17 cellular contexts compared by ENCODE assay signal in the genomic region with DNA sequence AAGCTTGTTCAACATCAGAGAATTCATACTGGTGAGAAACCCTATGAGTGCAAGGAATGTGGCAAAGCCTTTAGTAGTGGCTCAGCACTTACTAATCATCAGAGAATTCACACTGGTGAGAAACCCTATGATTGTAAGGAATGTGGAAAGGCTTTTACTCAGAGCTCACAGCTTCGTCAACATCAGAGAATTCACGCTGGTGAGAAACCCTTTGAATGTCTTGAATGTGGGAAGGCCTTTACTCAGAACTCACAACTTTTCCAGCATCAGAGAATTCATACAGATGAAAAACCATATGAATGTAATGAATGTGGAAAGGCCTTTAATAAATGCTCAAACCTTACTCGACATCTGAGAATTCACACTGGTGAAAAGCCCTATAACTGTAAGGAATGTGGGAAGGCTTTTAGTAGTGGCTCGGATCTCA. TPM values are rescaled to one million over a fixed set of nuclear protein-coding genes. Genes with fewer than 3 reads are reported as not detected.
DNase-seq lines count a peak whose midpoint lies in the region; ATAC-seq, FAIRE-seq and TF ChIP-seq lines count a peak whose summit lies in the region.
"Had no signal": no experiment of that assay in that cellular context is flagged by ENCODE, and none has a peak within 500 bp of the region (broad histone marks: within the 10 kb centered on the region; RNA-seq: fewer than 3 reads in every experiment).

No MANE protein-coding gene starts in this region.

- no peak overlapping the region for H2AK5ac ChIP-seq in mesendoderm (ENCODE audit: low read length)

- H4K5ac ChIP-seq in mesendoderm (ENCODE audit: low read length): no peak overlapping the region

- H3K36me3 ChIP-seq in A673 (ENCODE audit: insufficient read depth, low read length, poor library complexity, severe bottlenecking) (peaks cover 50% of the 10 kb centered on the region), HCT116 (ENCODE audit: control insufficient read depth in 1 of 2, insufficient read depth in 2 of 2, low read length in 2 of 2) (peaks cover 11 to 41% of the 10 kb centered on the region in 2 experiments), GM12878 (ENCODE audit: control insufficient read depth in 2 of 2, insufficient read depth in 2 of 2, low read length in 1 of 2) (peaks cover 0 to 25% of the 10 kb centered on the region in 2 experiments; a peak in 3 of 4 replicates), mesendoderm (ENCODE audit: control insufficient read depth, insufficient read depth, low read length) (peaks cover 9% of the 10 kb centered on the region), heart left ventricle (peaks cover 24 to 88% (median 64%) of the 10 kb centered on the region in 9 donors)

- H3K4me1 ChIP-seq in A673 (ENCODE audit: insufficient read depth, low read length, poor library complexity, severe bottlenecking): no peaks in the 10 kb centered on the region
- no peaks in the 10 kb centered on the region for H3K4me1 ChIP-seq in HCT116 (ENCODE audit: control insufficient read depth in 1 of 2, insufficient read depth in 2 of 2, low read length in 2 of 2)
- no peaks in the 10 kb centered on the region for H3K4me1 ChIP-seq in GM12878 (ENCODE audit: control insufficient read depth, insufficient read depth, low read length)
- H3K4me1 ChIP-seq in mesendoderm (ENCODE audit: control insufficient read depth, low read depth, low read length): no peaks in the 10 kb centered on the region
- H3K4me1 ChIP-seq in heart left ventricle: no peaks in the 10 kb centered on the region
- H3K4me1 ChIP-seq: SJCRH30 had no signal

- no peak overlapping the region for H3K56ac ChIP-seq in mesendoderm (ENCODE audit: low read length)

- H3K9ac ChIP-seq in HCT116 (ENCODE audit: low read length) (no peak overlapping the region), GM12878 (ENCODE audit: control insufficient read depth, insufficient read depth, low read length) (no peak overlapping the region), mesendoderm (ENCODE audit: low read length) (no peak overlapping the region)

- CTCF ChIA-PET in A673 (lab: Charles Lee) (interaction anchor here (0.6 kb wide), 1 partner anchor 16 kb away, joined by 4 read pairs; no protein-coding TSS in a partner anchor), HCT116 (lab: Charles Lee) (no interaction called here), GM12878 (lab: Yijun Ruan, JAX) (no interaction called here)

- H3K18ac ChIP-seq in mesendoderm (ENCODE audit: low read length): no peak overlapping the region

- TF ChIP-seq POLR2A in HCT116 (IDR thresholded peaks at IDR 0.05; ENCODE audit: borderline replicate concordance, extremely low read depth, insufficient read depth, insufficient read length) (no peak), GM12878 (IDR thresholded peaks at IDR 0.05; ENCODE audit: low read depth, low read length) (no peak), heart left ventricle (IDR thresholded peaks at IDR 0.05) (no peak)

- POLR2A ChIA-PET in A673 (lab: Charles Lee; ENCODE audit: low non-redundant PET): no interaction called here
- POLR2A ChIA-PET in HCT116 (lab: Charles Lee): no interaction called here
- POLR2A ChIA-PET in GM12878 (lab: Charles Lee): no interaction called here

- no peaks in the 10 kb centered on the region for H4K20me1 ChIP-seq in HCT116 (ENCODE audit: insufficient read depth)
- H4K20me1 ChIP-seq in GM12878 (ENCODE audit: control insufficient read depth, insufficient read depth): no peaks in the 10 kb centered on the region; the same call in 1 of the 2 replicates

- RAD21 ChIA-PET in HCT116 (lab: Charles Lee; ENCODE audit: low non-redundant PET in 1 of 2, low total read pairs in 2 of 2, uncharacterized antibody in 2 of 2, unreplicated experiment in 2 of 2): no interaction called here
- RAD21 ChIA-PET in GM12878 (lab: Charles Lee; ENCODE audit: unreplicated experiment): no interaction called here

- no peak overlapping the region for H2BK5ac ChIP-seq in mesendoderm (ENCODE audit: low read length)

- no peak overlapping the region for H2BK15ac ChIP-seq in mesendoderm (replicated peaks; ENCODE audit: low read depth)

- no peak overlapping the region for H4K8ac ChIP-seq in mesendoderm (ENCODE audit: low read depth, low read length)

- H3K9me2 ChIP-seq in HCT116 (ENCODE audit: insufficient read depth): no peaks in the 10 kb centered on the region

- SMC1A ChIA-PET in GM12878 (lab: Charles Lee; ENCODE audit: uncharacterized antibody, unreplicated experiment): no interaction called here

- H2AFZ ChIP-seq in HCT116 (ENCODE audit: low read depth, low read length, poor library complexity, severe bottlenecking) (no peak overlapping the region), GM12878 (ENCODE audit: control insufficient read depth, low read depth, low read length) (no peak overlapping the region)

- H3K27ac ChIP-seq in A673 (ENCODE audit: low read depth, low read length, poor library complexity, severe bottlenecking) (no peak overlapping the region), HCT116 (ENCODE audit: low read depth, low read length) (no peak overlapping the region), GM12878 (ENCODE audit: control insufficient read depth, insufficient read depth) (no peak overlapping the region), mesendoderm (ENCODE audit: low read depth, low read length) (no peak overlapping the region), heart left ventricle (no peak overlapping the region)
- H3K27ac ChIP-seq: SJCRH30 had no signal

- DNase-seq in A673 (ENCODE audit: low spot score) (no peak), HCT116 (ENCODE audit: low read depth, low spot score) (no peak), GM12878 (ENCODE audit: low read depth, low spot score) (no peak), mesendoderm (no peak), heart left ventricle (no peak), MV-4-11 (lab: John Stamatoyannopoulos, UW) (no peak), COLO668 (lab: John Stamatoyannopoulos, UW; ENCODE audit: unreplicated experiment) (no peak), GM20000 (ENCODE audit: low spot score) (no peak)
- DNase-seq: Calu3, DMS53, Karpas-422, NCI-H1417, NCI-H187 treated with DMSO at 0.1 percent for 48 hours, NCI-H446, PC-3 had no signal

- BruUV-seq in A673 (replicated peaks; lab: Mats Ljungman, UMichigan): TSS peak; percentile 13
- no TSS peak for BruUV-seq in HCT116 (replicated peaks; lab: Mats Ljungman, UMichigan)
- no TSS peak for BruUV-seq in GM12878 (replicated peaks; lab: Mats Ljungman, UMichigan)

- ATAC-seq in HCT116: no peak
- no peak for ATAC-seq in GM12878
- no peak for ATAC-seq in heart left ventricle
- ATAC-seq: PC-3 had no signal

- no peaks in the 10 kb centered on the region for H3K79me1 ChIP-seq in mesendoderm (ENCODE audit: low read length)

- in situ Hi-C loops in GM12878 (cut with MboI): no loop called here

- H3K4me2 ChIP-seq in HCT116 (ENCODE audit: low read length) (no peak overlapping the region), GM12878 (ENCODE audit: control insufficient read depth, insufficient read depth) (no peak overlapping the region), mesendoderm (ENCODE audit: low read length) (no peak overlapping the region)

- intact Hi-C loops in A673 (cut with micrococcal nuclease; ENCODE audit: unreplicated experiment) (no loop called here), HCT116 (cut with micrococcal nuclease) (no loop called here), GM12878 (cut with micrococcal nuclease; ENCODE audit: unreplicated experiment) (no loop called here), heart left ventricle (cut with DNase I) (no loop called here)

- 98% methylated on average over 4 of the region's 4 CpGs for WGBS in GM12878 (ENCODE audit: insufficient coverage, insufficient replicate concordance, low lambda C conversion rate, missing lambda C conversion rate)
- WGBS in mesendoderm (ENCODE audit: extremely low coverage, insufficient coverage, low lambda C conversion rate): no CpG with 5 or more reads among the region's 4 CpGs
- WGBS in heart left ventricle, 4 donors: 97 to 98% (median 98%) methylated on average over 4 of the region's 4 CpGs

- TF ChIP-seq CTCF in A673 (conservative IDR thresholded peaks at IDR 0.05; ENCODE audit: low read depth, low read length) (no peak), HCT116 (IDR thresholded peaks at IDR 0.05 in 2 of 3, conservative IDR thresholded peaks at IDR 0.05 in 1 of 3; ENCODE audit: borderline replicate concordance in 1 of 3, insufficient read depth in 1 of 3, low read depth in 2 of 3, low read length in 2 of 3) (no peak), GM12878 (IDR thresholded peaks at IDR 0.05 in 2 of 3, conservative IDR thresholded peaks at IDR 0.05 in 1 of 3; ENCODE audit: control insufficient read depth in 2 of 3, extremely low read depth in 1 of 3, insufficient read depth in 1 of 3, low read depth in 3 of 3, low read length in 3 of 3) (no peak), heart left ventricle (IDR thresholded peaks at IDR 0.05) (no peak), GM20000 (IDR thresholded peaks at IDR 0.05; ENCODE audit: extremely low read depth, missing control alignments) (no peak)

- H2BK120ac ChIP-seq in mesendoderm (ENCODE audit: low read depth, low read length): no peak overlapping the region

- no peaks in the 10 kb centered on the region for H3K27me3 ChIP-seq in A673 (replicated peaks; ENCODE audit: insufficient read depth, low read depth, low read length, poor library complexity)
- H3K27me3 ChIP-seq in HCT116 (ENCODE audit: insufficient read depth, low read length): no peaks in the 10 kb centered on the region
- no peaks in the 10 kb centered on the region for H3K27me3 ChIP-seq in GM12878 (replicated peaks in 1 of 2; ENCODE audit: control insufficient read depth in 2 of 2, insufficient read depth in 2 of 2, low read length in 1 of 2)
- peaks cover 2% of the 10 kb centered on the region for H3K27me3 ChIP-seq in mesendoderm (ENCODE audit: insufficient read depth, low read length, poor library complexity)
- no peaks in the 10 kb centered on the region for H3K27me3 ChIP-seq in heart left ventricle
- H3K27me3 ChIP-seq: SJCRH30 had no signal

- no peak overlapping the region for H3K23ac ChIP-seq in mesendoderm (ENCODE audit: low read length)

- no peak for TF ChIP-seq EP300 in GM12878 (IDR thresholded peaks at IDR 0.05; ENCODE audit: borderline replicate concordance in 1 of 2, control insufficient read depth in 1 of 2, low read depth in 2 of 2, low read length in 2 of 2)

- H3K4me3 ChIP-seq in A673 (ENCODE audit: low read depth, low read length, poor library complexity, severe bottlenecking) (no peak overlapping the region), HCT116 (replicated peaks in 1 of 2; ENCODE audit: low read depth in 1 of 2, low read length in 2 of 2) (no peak overlapping the region), GM12878 (no peak overlapping the region), mesendoderm (ENCODE audit: low read length) (peak overlapping the region; percentile 6), heart left ventricle (no peak overlapping the region)
- H3K4me3 ChIP-seq: SJCRH30 had no signal

- no peak for FAIRE-seq in GM12878 (lab: Jason Lieb, UNC)
- FAIRE-seq: A204.1 had no signal

- H3K79me2 ChIP-seq in HCT116 (ENCODE audit: insufficient read depth, low read length) (no peaks in the 10 kb centered on the region), GM12878 (ENCODE audit: control insufficient read depth, insufficient read depth, low read length) (no peaks in the 10 kb centered on the region), mesendoderm (ENCODE audit: control insufficient read depth, insufficient read depth, low read length) (no peaks in the 10 kb centered on the region)

- H3K4ac ChIP-seq in mesendoderm (ENCODE audit: low read depth, low read length): no peak overlapping the region

- peaks cover 48% of the 10 kb centered on the region for H3K9me3 ChIP-seq in A673 (ENCODE audit: low read depth, low read length, poor library complexity, severe bottlenecking)
- H3K9me3 ChIP-seq in HCT116 (ENCODE audit: control insufficient read depth in 1 of 2, insufficient read depth in 1 of 2, low read depth in 1 of 2, low read length in 2 of 2): peaks cover 24 to 54% of the 10 kb centered on the region in 2 experiments; a peak in 3 of 4 replicates
- H3K9me3 ChIP-seq in GM12878 (replicated peaks; ENCODE audit: control insufficient read depth, insufficient read depth, low read length): peaks cover 30% of the 10 kb centered on the region
- H3K9me3 ChIP-seq in heart left ventricle: peaks cover 13 to 100% (median 98%) of the 10 kb centered on the region in 12 donors

- TF ChIP-seq RAD21 in HCT116 (IDR thresholded peaks at IDR 0.05; ENCODE audit: low read depth) (no peak), GM12878 (IDR thresholded peaks at IDR 0.05; ENCODE audit: insufficient read depth, low read depth, low read length) (no peak)

RNA-seq across cellular contexts. Expression of a gene that starts 25.2 kb away (rescaled TPM):
- total RNA-seq in A673 (2021) (7.2 and 7.6 TPM in 2 replicates), HCT116 (2021; ENCODE audit: unreplicated experiment) (6.6 TPM), GM12878 (2014; rRNA removed) (5.3 and 5.8 TPM in 2 replicates), GM12878 (2014; rRNA removed; fragmentation: Illumina TruSeq; extraction: Trizol) (6.2 and 6.4 TPM in 2 replicates), GM12878 (2021) (4.0 and 6.0 TPM in 2 replicates), heart left ventricle (10 to 100 TPM in 2 of 9 donors, 1 to 10 TPM in 7; 4.8 to 13.8 (median 9.2) TPM)
- 2.7 and 3.5 TPM in 2 replicates for polyA plus RNA-seq in HCT116 (2012)
- total RNA-seq in GM12878 (2013; cell fraction: nucleolus; rRNA removed): 31.9 and 32.6 TPM in 2 replicates
- polyA plus RNA-seq in GM12878 (2011; ENCODE audit: low read depth): 3.4 TPM
- polyA plus RNA-seq in GM12878 (2011; rRNA removed) (9.0 and 14.0 TPM in 2 replicates), GM12878 (2014; fragmentation: Illumina TruSeq; extraction: Trizol) (5.0 and 5.8 TPM in 2 replicates), GM12878 (2014; fragmentation: Nextera tagmentation; extraction: Ambion mirVana) (1 to 10 TPM; 3.3 to 4.9 TPM), GM12878 (2014; rRNA removed) (3.6 and 3.7 TPM in 2 replicates), GM12878 (2016; fragmentation: Nextera tagmentation; extraction: Ambion mirVana) (1 to 10 TPM; 3.3 to 3.9 TPM), heart left ventricle (1 to 10 TPM; 4.2 to 4.9 TPM)
- polyA plus RNA-seq in GM12878 (2011; cell fraction: cytosol; rRNA removed): 3.6 and 4.5 TPM in 2 replicates
- polyA plus RNA-seq in GM12878 (2011; cell fraction: nucleus; rRNA removed): 5.6 and 5.9 TPM in 2 replicates
- 5.3 and 5.7 TPM in 2 replicates for polyA plus RNA-seq in GM12878 (2012)
- polyA minus RNA-seq in GM12878 (2011; rRNA and poly(A)+ RNA removed): 8.1 and 10.7 TPM in 2 replicates
- polyA minus RNA-seq in GM12878 (2011; cell fraction: cytosol; rRNA and poly(A)+ RNA removed): 1.3 and 5.0 TPM in 2 replicates
- polyA minus RNA-seq in GM12878 (2011; cell fraction: nucleus; rRNA and poly(A)+ RNA removed): 7.7 and 12.8 TPM in 2 replicates
- 1.9 TPM for polyA plus RNA-seq in mesendoderm (2013, experiment 1 of 2)
- polyA plus RNA-seq in mesendoderm (2013, experiment 2 of 2): 1.8 TPM

RNA-seq across cellular contexts. Expression of a gene that starts 32.9 kb away (rescaled TPM):
- total RNA-seq in A673 (2021) (7.5 and 10.6 TPM in 2 replicates), HCT116 (2021; ENCODE audit: unreplicated experiment) (5.2 TPM), GM12878 (2014; rRNA removed) (2.5 and 4.0 TPM in 2 replicates), GM12878 (2014; rRNA removed; fragmentation: Illumina TruSeq; extraction: Trizol) (2.7 and 3.0 TPM in 2 replicates), GM12878 (2021) (3.1 and 3.8 TPM in 2 replicates), heart left ventricle (10 to 100 TPM in 7 of 9 donors, 1 to 10 TPM in 2; 8.5 to 18.4 (median 11.8) TPM)
- polyA plus RNA-seq in HCT116 (2012): 1.8 and 3.6 TPM in 2 replicates
- total RNA-seq in GM12878 (2013; cell fraction: nucleolus; rRNA removed): 16.5 and 17.3 TPM in 2 replicates
- 1.6 TPM for polyA plus RNA-seq in GM12878 (2011; ENCODE audit: low read depth)
- polyA plus RNA-seq in GM12878 (2011; rRNA removed) (6.3 and 6.9 TPM in 2 replicates), GM12878 (2014; fragmentation: Illumina TruSeq; extraction: Trizol) (1.6 and 1.7 TPM in 2 replicates), GM12878 (2014; fragmentation: Nextera tagmentation; extraction: Ambion mirVana) (1 to 10 TPM; 3.9 to 5.4 TPM), GM12878 (2014; rRNA removed) (2.2 and 2.7 TPM in 2 replicates), GM12878 (2016; fragmentation: Nextera tagmentation; extraction: Ambion mirVana) (1 to 10 TPM; 1.9 to 2.3 TPM), heart left ventricle (1 to 10 TPM; 5.6 to 7.0 TPM)
- polyA plus RNA-seq in GM12878 (2011; cell fraction: cytosol; rRNA removed): 3.8 and 4.3 TPM in 2 replicates
- 3.7 and 5.4 TPM in 2 replicates for polyA plus RNA-seq in GM12878 (2011; cell fraction: nucleus; rRNA removed)
- 2.1 and 2.9 TPM in 2 replicates for polyA plus RNA-seq in GM12878 (2012)
- polyA minus RNA-seq in GM12878 (2011; rRNA and poly(A)+ RNA removed): 6.9 and 7.4 TPM in 2 replicates
- 2.7 and 4.5 TPM in 2 replicates for polyA minus RNA-seq in GM12878 (2011; cell fraction: cytosol; rRNA and poly(A)+ RNA removed)
- polyA minus RNA-seq in GM12878 (2011; cell fraction: nucleus; rRNA and poly(A)+ RNA removed): 3.6 and 7.0 TPM in 2 replicates
- 6.7 TPM for polyA plus RNA-seq in mesendoderm (2013, experiment 1 of 2)
- polyA plus RNA-seq in mesendoderm (2013, experiment 2 of 2): 6.8 TPM
